In genomic region chr16:55176901-55177300, GRCh38 we compare ENCODE assay signal across 31 cellular contexts.
"Had no signal": no experiment of that assay in that cellular context is flagged by ENCODE, and none has a peak within 500 bp of the region (broad histone marks: within the 10 kb centered on the region; RNA-seq: fewer than 3 reads in every experiment).

No MANE protein-coding gene starts in this region.

- H3K36me3 ChIP-seq: ascending aorta, breast epithelium, cardiac muscle cell, colonic mucosa, esophagus squamous epithelium had no signal

- H3K9me3 ChIP-seq: ascending aorta, breast epithelium, colonic mucosa, esophagus squamous epithelium had no signal

- H3K4me1 Mint-ChIP-seq: activated CD4-positive, alpha-beta memory T cell treated with anti-CD3 and anti-CD28 coated beads, Interleukin-2, amount 10 ng/mL, durations not matched to agents 7 days and 5 days; activated CD4-positive, alpha-beta T cell treated with anti-CD3 and anti-CD28 coated beads, Interleukin-2, amount 10 ng/mL, durations not matched to agents 7 days and 5 days; activated naive CD4-positive, alpha-beta T cell treated with anti-CD3 and anti-CD28 coated beads, Interleukin-2, amount 10 ng/mL, durations not matched to agents 7 days and 5 days; activated naive CD8-positive, alpha-beta T cell treated with anti-CD3 and anti-CD28 coated beads, Interleukin-2, amount 10 ng/mL, durations not matched to agents 7 days and 5 days had no signal

- H3K4me1 ChIP-seq: ascending aorta, breast epithelium, colonic mucosa, esophagus squamous epithelium had no signal

- H3K27me3 ChIP-seq: ascending aorta, breast epithelium, cardiac muscle cell, colonic mucosa, esophagus squamous epithelium had no signal

- H3K4me3 ChIP-seq: ascending aorta, breast epithelium, cardiac muscle cell, colonic mucosa, esophagus squamous epithelium had no signal

- DNase-seq: activated CD4-positive, alpha-beta memory T cell treated with anti-CD3 and anti-CD28 coated beads, Interleukin-2, amount 10 ng/mL, durations not matched to agents 7 days and 5 days; activated CD4-positive, alpha-beta T cell treated with anti-CD3 and anti-CD28 coated beads for 1 hour; activated CD4-positive, alpha-beta T cell treated with anti-CD3 and anti-CD28 coated beads for 4 hours; activated CD4-positive, alpha-beta T cell treated with anti-CD3 and anti-CD28 coated beads, Interleukin-2, amount 10 ng/mL, durations not matched to agents 7 days and 5 days; activated CD4-positive, alpha-beta T cell treated with anti-CD3 and anti-CD28 coated beads, Interleukin-2, amount 50 U/mL, for 4 hours; activated CD8-positive, alpha-beta memory T cell treated with anti-CD3 and anti-CD28 coated beads, Interleukin-2, amount 50 U/mL, for 48 hours; activated gamma-delta T cell; activated naive CD4-positive, alpha-beta T cell; activated naive CD4-positive, alpha-beta T cell treated with anti-CD3 and anti-CD28 coated beads, Interleukin-2, amount 10 ng/mL, durations not matched to agents 7 days and 5 days; activated naive CD8-positive, alpha-beta T cell treated with anti-CD3 and anti-CD28 coated beads, Interleukin-2, amount 10 ng/mL, durations not matched to agents 7 days and 5 days; activated T-cell treated with anti-CD3 and anti-CD28 coated beads for 4 hours; activated T-cell treated with anti-CD3 and anti-CD28 coated beads, Interleukin-2, amount 50 U/mL, for 24 hours; activated T-cell treated with anti-CD3 and anti-CD28 coated beads, Interleukin-2, amount 50 U/mL, for 72 hours; central memory CD4-positive, alpha-beta T cell; cerebellar nuclear complex; colonic mucosa; effector CD8-positive, alpha-beta T cell; esophagus squamous epithelium; foreskin fibroblast; T-helper 2 cell had no signal

- FAIRE-seq: endometrium, endothelial cell of umbilical vein, frontal cortex had no signal

- H3K27me3 Mint-ChIP-seq: activated CD4-positive, alpha-beta memory T cell treated with anti-CD3 and anti-CD28 coated beads, Interleukin-2, amount 10 ng/mL, durations not matched to agents 7 days and 5 days; activated CD4-positive, alpha-beta T cell treated with anti-CD3 and anti-CD28 coated beads, Interleukin-2, amount 10 ng/mL, durations not matched to agents 7 days and 5 days; activated naive CD4-positive, alpha-beta T cell treated with anti-CD3 and anti-CD28 coated beads, Interleukin-2, amount 10 ng/mL, durations not matched to agents 7 days and 5 days; activated T-cell treated with anti-CD3 and anti-CD28 coated beads, Interleukin-2, amount 50 U/mL, for 24 hours had no signal

- H3K9me3 Mint-ChIP-seq: activated CD4-positive, alpha-beta memory T cell treated with anti-CD3 and anti-CD28 coated beads, Interleukin-2, amount 10 ng/mL, durations not matched to agents 7 days and 5 days; activated CD4-positive, alpha-beta T cell treated with anti-CD3 and anti-CD28 coated beads, Interleukin-2, amount 10 ng/mL, durations not matched to agents 7 days and 5 days; activated naive CD4-positive, alpha-beta T cell treated with anti-CD3 and anti-CD28 coated beads, Interleukin-2, amount 10 ng/mL, durations not matched to agents 7 days and 5 days; activated naive CD8-positive, alpha-beta T cell treated with anti-CD3 and anti-CD28 coated beads, Interleukin-2, amount 10 ng/mL, durations not matched to agents 7 days and 5 days; activated T-cell treated with anti-CD3 and anti-CD28 coated beads, Interleukin-2, amount 50 U/mL, for 24 hours; activated T-cell treated with anti-CD3 and anti-CD28 coated beads, Interleukin-2, amount 50 U/mL, for 72 hours had no signal

- H3K36me3 Mint-ChIP-seq: activated naive CD4-positive, alpha-beta T cell treated with anti-CD3 and anti-CD28 coated beads, Interleukin-2, amount 10 ng/mL, durations not matched to agents 7 days and 5 days; activated naive CD4-positive, alpha-beta T cell treated with anti-CD3 and anti-CD28 coated beads, Interleukin-2, amount 50 U/mL, for 72 hours; activated naive CD8-positive, alpha-beta T cell treated with anti-CD3 and anti-CD28 coated beads, Interleukin-2, amount 10 ng/mL, durations not matched to agents 7 days and 5 days; brain; WTC11 had no signal

- H3K27ac Mint-ChIP-seq: activated CD4-positive, alpha-beta memory T cell treated with anti-CD3 and anti-CD28 coated beads, Interleukin-2, amount 10 ng/mL, durations not matched to agents 7 days and 5 days; activated CD4-positive, alpha-beta T cell treated with anti-CD3 and anti-CD28 coated beads, Interleukin-2, amount 10 ng/mL, durations not matched to agents 7 days and 5 days; activated naive CD4-positive, alpha-beta T cell treated with anti-CD3 and anti-CD28 coated beads, Interleukin-2, amount 10 ng/mL, durations not matched to agents 7 days and 5 days; activated naive CD4-positive, alpha-beta T cell treated with anti-CD3 and anti-CD28 coated beads, Interleukin-2, amount 50 U/mL, for 72 hours; activated naive CD8-positive, alpha-beta T cell treated with anti-CD3 and anti-CD28 coated beads, Interleukin-2, amount 10 ng/mL, durations not matched to agents 7 days and 5 days; activated T-cell treated with anti-CD3 and anti-CD28 coated beads, Interleukin-2, amount 50 U/mL, for 24 hours; activated T-cell treated with anti-CD3 and anti-CD28 coated beads, Interleukin-2, amount 50 U/mL, for 72 hours; brain; WTC11 had no signal

- H3K27ac ChIP-seq: ascending aorta, breast epithelium, cardiac muscle cell, colonic mucosa, epithelial cell of prostate, esophagus squamous epithelium, VCaP had no signal

- H3K4me3 Mint-ChIP-seq: activated CD4-positive, alpha-beta memory T cell treated with anti-CD3 and anti-CD28 coated beads, Interleukin-2, amount 10 ng/mL, durations not matched to agents 7 days and 5 days; activated CD4-positive, alpha-beta T cell treated with anti-CD3 and anti-CD28 coated beads, Interleukin-2, amount 10 ng/mL, durations not matched to agents 7 days and 5 days; activated naive CD4-positive, alpha-beta T cell treated with anti-CD3 and anti-CD28 coated beads, Interleukin-2, amount 10 ng/mL, durations not matched to agents 7 days and 5 days; activated naive CD8-positive, alpha-beta T cell treated with anti-CD3 and anti-CD28 coated beads, Interleukin-2, amount 10 ng/mL, durations not matched to agents 7 days and 5 days; activated T-cell treated with anti-CD3 and anti-CD28 coated beads, Interleukin-2, amount 50 U/mL, for 24 hours; activated T-cell treated with anti-CD3 and anti-CD28 coated beads, Interleukin-2, amount 50 U/mL, for 72 hours; brain; WTC11 had no signal

- ATAC-seq: activated naive CD4-positive, alpha-beta T cell treated with anti-CD3 and anti-CD28 coated beads, Interleukin-2, amount 50 U/mL, for 72 hours; activated T-cell treated with anti-CD3 and anti-CD28 coated beads, Interleukin-2, amount 50 U/mL, for 72 hours; WTC11 had no signal
